In the genomic region with DNA sequence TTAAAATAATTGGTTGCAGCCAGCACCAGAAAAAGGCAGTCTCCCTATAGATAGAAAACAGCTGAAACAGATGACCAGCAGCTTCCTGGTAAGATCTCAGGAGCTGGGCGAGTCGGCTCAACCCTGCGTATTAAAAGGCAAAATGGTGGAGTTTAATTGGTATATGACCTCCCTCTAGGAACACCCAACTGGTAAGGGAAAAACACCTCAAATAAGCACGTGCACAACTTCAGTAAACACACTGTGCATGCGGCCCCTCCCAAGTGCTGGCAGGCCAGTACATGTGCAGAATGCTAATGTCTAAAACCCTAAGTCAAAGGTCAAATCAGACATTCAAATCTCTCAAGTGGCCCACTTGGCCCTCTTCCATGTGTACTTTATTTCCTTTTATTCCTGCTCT, we compare ENCODE assay signal across 14 cellular contexts.
"Had no signal": no experiment of that assay in that cellular context is flagged by ENCODE, and none has a peak within 500 bp of the region (broad histone marks: within the 10 kb centered on the region; RNA-seq: fewer than 3 reads in every experiment).

No MANE protein-coding gene starts in this region.

- H3K4me3 Mint-ChIP-seq: activated CD4-positive, alpha-beta T cell treated with anti-CD3 and anti-CD28 coated beads, Interleukin-2, amount 10 ng/mL, durations not matched to agents 7 days and 5 days; activated naive CD8-positive, alpha-beta T cell treated with anti-CD3 and anti-CD28 coated beads, Interleukin-2, amount 10 ng/mL, durations not matched to agents 7 days and 5 days; effector memory CD8-positive, alpha-beta T cell; natural killer cell treated with Interleukin-12 subunit alpha and Interleukin-12 subunit beta and Interleukin-15 and Interleukin-18, amount 100 ng/mL, for 72 hours had no signal

- H3K27me3 ChIP-seq: breast epithelium, sigmoid colon, thyroid gland had no signal

- H3K36me3 ChIP-seq: breast epithelium, sigmoid colon, thyroid gland had no signal

- ATAC-seq: effector memory CD8-positive, alpha-beta T cell; natural killer cell treated with Interleukin-12 subunit alpha and Interleukin-12 subunit beta and Interleukin-15 and Interleukin-18, amount 100 ng/mL, for 72 hours had no signal

- H3K27ac Mint-ChIP-seq: activated CD4-positive, alpha-beta T cell treated with anti-CD3 and anti-CD28 coated beads, Interleukin-2, amount 10 ng/mL, durations not matched to agents 7 days and 5 days; activated naive CD8-positive, alpha-beta T cell treated with anti-CD3 and anti-CD28 coated beads, Interleukin-2, amount 10 ng/mL, durations not matched to agents 7 days and 5 days; effector memory CD8-positive, alpha-beta T cell; natural killer cell treated with Interleukin-12 subunit alpha and Interleukin-12 subunit beta and Interleukin-15 and Interleukin-18, amount 100 ng/mL, for 72 hours had no signal

- DNase-seq: activated CD4-positive, alpha-beta T cell treated with anti-CD3 and anti-CD28 coated beads, Interleukin-2, amount 10 ng/mL, durations not matched to agents 7 days and 5 days; activated naive CD4-positive, alpha-beta T cell; activated naive CD8-positive, alpha-beta T cell treated with anti-CD3 and anti-CD28 coated beads, Interleukin-2, amount 10 ng/mL, durations not matched to agents 7 days and 5 days; activated T-cell treated with anti-CD3 and anti-CD28 coated beads for 4 hours; cerebellar nuclear complex; dermis blood vessel endothelial cell; effector memory CD8-positive, alpha-beta T cell; occipital lobe; sigmoid colon; stimulated activated CD4-positive, alpha-beta T cell treated with anti-CD3 and anti-CD28 coated beads, Interleukin-1b, Interleukin-23, amount 100 ng/mL, for 48 hours; thyroid gland had no signal

- H3K27ac ChIP-seq: breast epithelium, epithelial cell of prostate, thyroid gland had no signal

- H3K36me3 Mint-ChIP-seq: activated naive CD8-positive, alpha-beta T cell treated with anti-CD3 and anti-CD28 coated beads, Interleukin-2, amount 10 ng/mL, durations not matched to agents 7 days and 5 days; natural killer cell treated with Interleukin-12 subunit alpha and Interleukin-12 subunit beta and Interleukin-15 and Interleukin-18, amount 100 ng/mL, for 72 hours had no signal

- H3K4me3 ChIP-seq: breast epithelium, sigmoid colon, thyroid gland had no signal

- H3K9me3 Mint-ChIP-seq: activated CD4-positive, alpha-beta T cell treated with anti-CD3 and anti-CD28 coated beads, Interleukin-2, amount 10 ng/mL, durations not matched to agents 7 days and 5 days; activated naive CD8-positive, alpha-beta T cell treated with anti-CD3 and anti-CD28 coated beads, Interleukin-2, amount 10 ng/mL, durations not matched to agents 7 days and 5 days had no signal

- H3K27me3 Mint-ChIP-seq: activated CD4-positive, alpha-beta T cell treated with anti-CD3 and anti-CD28 coated beads, Interleukin-2, amount 10 ng/mL, durations not matched to agents 7 days and 5 days; activated naive CD8-positive, alpha-beta T cell treated with anti-CD3 and anti-CD28 coated beads, Interleukin-2, amount 10 ng/mL, durations not matched to agents 7 days and 5 days; natural killer cell treated with Interleukin-12 subunit alpha and Interleukin-12 subunit beta and Interleukin-15 and Interleukin-18, amount 100 ng/mL, for 72 hours had no signal

- H3K4me1 Mint-ChIP-seq: activated CD4-positive, alpha-beta T cell treated with anti-CD3 and anti-CD28 coated beads, Interleukin-2, amount 10 ng/mL, durations not matched to agents 7 days and 5 days; activated naive CD8-positive, alpha-beta T cell treated with anti-CD3 and anti-CD28 coated beads, Interleukin-2, amount 10 ng/mL, durations not matched to agents 7 days and 5 days had no signal

- H3K4me1 ChIP-seq: breast epithelium, thyroid gland had no signal

- H3K9me3 ChIP-seq: sigmoid colon, thyroid gland had no signal
